In genomic region chr4:38099908-38100407, GRCh38 we compare ENCODE assay signal across 2 cellular contexts.
TF ChIP-seq lines count a peak whose summit lies in the region.

No MANE protein-coding gene starts in this region.

TF ChIP-seq in WTC11, 78 proteins besides CTCF, POLR2A, EP300 and RAD21 (continued from another document):
- TF ChIP-seq AR (CRISPR knock-in tag; IDR thresholded peaks at IDR 0.05) (no peak), ZNF317 (CRISPR knock-in tag; IDR thresholded peaks at IDR 0.05; ENCODE audit: borderline replicate concordance, low read depth) (no peak), NFATC4 (CRISPR knock-in tag; IDR thresholded peaks at IDR 0.05) (no peak), NR2C2 (CRISPR knock-in tag; IDR thresholded peaks at IDR 0.05) (no peak), JUN (CRISPR knock-in tag; IDR thresholded peaks at IDR 0.05) (no peak), NFE2L1 (CRISPR knock-in tag; IDR thresholded peaks at IDR 0.05) (no peak), ESRRA (CRISPR knock-in tag; IDR thresholded peaks at IDR 0.05; ENCODE audit: borderline replicate concordance) (no peak), FOXP1 (CRISPR knock-in tag; IDR thresholded peaks at IDR 0.05; ENCODE audit: borderline replicate concordance) (no peak), SP1 (CRISPR knock-in tag; conservative IDR thresholded peaks at IDR 0.05) (no peak)

TF ChIP-seq in GM23338, 12 proteins besides CTCF, POLR2A, EP300 and RAD21 (continued from another document):
- TF ChIP-seq ETS1 (IDR thresholded peaks at IDR 0.05): no peak
- TF ChIP-seq CREB1 (CRISPR knock-in tag; IDR thresholded peaks at IDR 0.05; ENCODE audit: low read depth): no peak
- TF ChIP-seq REST (IDR thresholded peaks at IDR 0.05; ENCODE audit: unreplicated experiment): no peak
- TF ChIP-seq ZNF331 (CRISPR knock-in tag; IDR thresholded peaks at IDR 0.05; ENCODE audit: low read depth): no peak
- TF ChIP-seq NANOG (IDR thresholded peaks at IDR 0.05; ENCODE audit: borderline replicate concordance): no peak
- TF ChIP-seq STAT1 (IDR thresholded peaks at IDR 0.05; ENCODE audit: unreplicated experiment): no peak
- TF ChIP-seq EZH2 (IDR thresholded peaks at IDR 0.05; ENCODE audit: low read depth, unreplicated experiment): no peak
- TF ChIP-seq POLR2AphosphoS5 (IDR thresholded peaks at IDR 0.05; ENCODE audit: low read depth): no peak
- no peak for TF ChIP-seq EZH2phosphoT487 (IDR thresholded peaks at IDR 0.05; ENCODE audit: unreplicated experiment)
- TF ChIP-seq JUNB (IDR thresholded peaks at IDR 0.05; ENCODE audit: unreplicated experiment): no peak
